22 cellular contexts compared by ENCODE assay signal in the genomic region with DNA sequence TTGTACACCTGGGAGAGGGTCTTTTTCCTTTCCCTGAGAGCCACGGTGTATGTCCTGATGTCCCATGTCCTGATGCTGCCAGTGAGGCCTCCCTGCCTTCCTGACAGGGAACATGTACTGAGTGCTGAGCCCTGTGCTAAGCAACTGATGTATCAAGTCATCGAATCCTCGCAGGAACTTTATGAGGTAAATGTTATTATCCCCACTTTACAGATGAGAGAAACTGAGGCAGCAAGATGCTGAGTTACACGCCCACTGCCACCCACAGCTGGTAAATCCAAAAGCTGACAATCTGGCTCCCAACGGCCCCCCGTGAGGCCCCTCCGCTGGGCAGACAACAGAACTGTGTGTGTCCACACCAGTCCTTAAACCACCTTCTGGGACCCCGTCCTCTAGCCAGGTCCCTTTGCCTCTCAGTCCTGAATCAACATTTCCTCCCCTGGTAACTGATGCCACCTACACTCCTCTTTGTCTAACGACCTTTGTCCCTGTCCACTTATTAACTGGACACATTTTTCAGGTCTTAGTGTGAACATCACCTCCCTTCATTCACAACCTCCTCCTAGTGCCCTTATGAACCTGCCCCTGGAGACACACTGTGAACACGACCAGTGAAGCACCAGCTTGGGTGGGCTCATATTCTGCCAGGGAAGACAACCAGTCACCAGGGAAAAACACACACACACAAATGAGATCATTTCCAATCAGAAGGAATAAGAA. TPM values are rescaled to one million over a fixed set of nuclear protein-coding genes. Genes with fewer than 3 reads are reported as not detected.
DNase-seq lines count a peak whose midpoint lies in the region; ATAC-seq and TF ChIP-seq lines count a peak whose summit lies in the region.
"Had no signal": no experiment of that assay in that cellular context is flagged by ENCODE, and none has a peak within 500 bp of the region (broad histone marks: within the 10 kb centered on the region; RNA-seq: fewer than 3 reads in every experiment).

No MANE protein-coding gene starts in this region.

- no peaks in the 10 kb centered on the region for H3K27me3 ChIP-seq in WERI-Rb-1 (ENCODE audit: insufficient read depth, low read depth, severe bottlenecking)
- H3K27me3 ChIP-seq: BE2C, SJCRH30 had no signal

- ATAC-seq in left lobe of liver, result peak; percentile 48
- ATAC-seq in stimulated activated effector memory CD8-positive, alpha-beta T cell treated with anti-CD3 and anti-CD28 coated beads, Interleukin-12 subunit alpha, Interleukin-12 subunit beta, amount 100 ng/mL, for 72 hours, result no peak
- ATAC-seq: GM12878, PC-3 had no signal

- no peak overlapping the region for H3K4me3 ChIP-seq in WERI-Rb-1 (ENCODE audit: low read depth, low read length)
- H3K4me3 ChIP-seq: GM12878, SJCRH30 had no signal

- in situ Hi-C loops in GM13976 (cut with MboI; ENCODE audit: low sequenced_read_pairs, unreplicated experiment), result loop anchor here (25.0 kb wide), 1 partner anchor 315 kb away; no protein-coding TSS in a partner anchor

- H3K9me3 ChIP-seq in WERI-Rb-1 (ENCODE audit: severe bottlenecking), result peaks cover 3% of the 10 kb centered on the region
- H3K9me3 ChIP-seq: BE2C, SJCRH30 had no signal

- peaks cover 73% of the 10 kb centered on the region for H3K36me3 Mint-ChIP-seq in activated T-cell treated with anti-CD3 and anti-CD28 coated beads, Interleukin-2, amount 50 U/mL, for 24 hours (ENCODE audit: low read depth)
- H3K36me3 Mint-ChIP-seq in stimulated activated effector memory CD8-positive, alpha-beta T cell treated with anti-CD3 and anti-CD28 coated beads, Interleukin-12 subunit alpha, Interleukin-12 subunit beta, amount 100 ng/mL, for 72 hours, result peaks cover 59% of the 10 kb centered on the region

- no peaks in the 10 kb centered on the region for H3K9me3 Mint-ChIP-seq in activated T-cell treated with anti-CD3 and anti-CD28 coated beads, Interleukin-2, amount 50 U/mL, for 24 hours
- H3K9me3 Mint-ChIP-seq in stimulated activated effector memory CD8-positive, alpha-beta T cell treated with anti-CD3 and anti-CD28 coated beads, Interleukin-12 subunit alpha, Interleukin-12 subunit beta, amount 100 ng/mL, for 72 hours, result no peaks in the 10 kb centered on the region
- H3K9me3 Mint-ChIP-seq: CD4-positive, CD25-positive, alpha-beta regulatory T cell had no signal

- no peak overlapping the region for H3K27ac ChIP-seq in WERI-Rb-1
- H3K27ac ChIP-seq: RWPE1, SJCRH30 had no signal

- no peak overlapping the region for H3K4me3 Mint-ChIP-seq in activated T-cell treated with anti-CD3 and anti-CD28 coated beads, Interleukin-2, amount 50 U/mL, for 24 hours
- H3K4me3 Mint-ChIP-seq in stimulated activated effector memory CD8-positive, alpha-beta T cell treated with anti-CD3 and anti-CD28 coated beads, Interleukin-12 subunit alpha, Interleukin-12 subunit beta, amount 100 ng/mL, for 72 hours, result no peak overlapping the region
- H3K4me3 Mint-ChIP-seq: CD4-positive, CD25-positive, alpha-beta regulatory T cell had no signal

- H3K27me3 Mint-ChIP-seq in activated T-cell treated with anti-CD3 and anti-CD28 coated beads, Interleukin-2, amount 50 U/mL, for 24 hours, result no peaks in the 10 kb centered on the region
- H3K27me3 Mint-ChIP-seq: CD4-positive, CD25-positive, alpha-beta regulatory T cell had no signal

- no peak for DNase-seq in activated T-cell treated with anti-CD3 and anti-CD28 coated beads, Interleukin-2, amount 50 U/mL, for 24 hours
- DNase-seq in activated T-cell treated with anti-CD3 and anti-CD28 coated beads for 4 hours (no peak), WERI-Rb-1 (peak; percentile 2), left lobe of liver (ENCODE audit: low spot score) (no peak), GM13976 (ENCODE audit: low spot score) (no peak)
- no peak for DNase-seq in stimulated activated effector memory CD8-positive, alpha-beta T cell treated with anti-CD3 and anti-CD28 coated beads, Interleukin-12 subunit alpha, Interleukin-12 subunit beta, amount 100 ng/mL, for 72 hours (ENCODE audit: low spot score in 2 of 2)
- DNase-seq in stimulated activated CD4-positive, alpha-beta T cell treated with anti-CD3 and anti-CD28 coated beads, Interleukin-12 subunit alpha, Interleukin-12 subunit beta, amount 100 ng/mL, for 4 hours, result no peak
- DNase-seq: BE2C; Calu3; CD4-positive, CD25-positive, alpha-beta regulatory T cell; Karpas-422; NCI-H1417 treated with DMSO at 0.1 percent for 48 hours; NCI-H2029; NCI-H345; NCI-H524 treated with DMSO at 0.1 percent for 48 hours; PC-3; SJCRH30 had no signal

- H3K27ac Mint-ChIP-seq in activated T-cell treated with anti-CD3 and anti-CD28 coated beads, Interleukin-2, amount 50 U/mL, for 24 hours, result peak overlapping the region; percentile 34
- peak overlapping the region; percentile 36 for H3K27ac Mint-ChIP-seq in stimulated activated effector memory CD8-positive, alpha-beta T cell treated with anti-CD3 and anti-CD28 coated beads, Interleukin-12 subunit alpha, Interleukin-12 subunit beta, amount 100 ng/mL, for 72 hours
- H3K27ac Mint-ChIP-seq: CD4-positive, CD25-positive, alpha-beta regulatory T cell had no signal

- TF ChIP-seq CTCF in WERI-Rb-1 (IDR thresholded peaks at IDR 0.05; ENCODE audit: low read depth, low read length) (no peak), GM13976 (IDR thresholded peaks at IDR 0.05; ENCODE audit: borderline replicate concordance, control extremely low read depth, extremely low read depth, insufficient read depth, missing control alignments) (no peak)

- no peaks in the 10 kb centered on the region for H3K4me1 Mint-ChIP-seq in activated T-cell treated with anti-CD3 and anti-CD28 coated beads, Interleukin-2, amount 50 U/mL, for 24 hours (ENCODE audit: low read depth)
- H3K4me1 Mint-ChIP-seq in stimulated activated effector memory CD8-positive, alpha-beta T cell treated with anti-CD3 and anti-CD28 coated beads, Interleukin-12 subunit alpha, Interleukin-12 subunit beta, amount 100 ng/mL, for 72 hours, result peaks cover 24% of the 10 kb centered on the region
- H3K4me1 Mint-ChIP-seq: CD4-positive, CD25-positive, alpha-beta regulatory T cell had no signal

- peaks cover 28% of the 10 kb centered on the region for H3K36me3 ChIP-seq in WERI-Rb-1
- H3K36me3 ChIP-seq: SJCRH30 had no signal

RNA-seq across cellular contexts. Expression of a gene that starts 5.4 kb away (rescaled TPM):
- 1.8 TPM for total RNA-seq in left lobe of liver

RNA-seq across cellular contexts. Expression of a gene that starts 18.8 kb away (rescaled TPM):
- 378 TPM for total RNA-seq in left lobe of liver

RNA-seq across cellular contexts. Expression of a gene that starts 21.4 kb away (rescaled TPM):
- not detected for total RNA-seq in left lobe of liver
- total RNA-seq: A172; CD4-positive, CD25-positive, alpha-beta regulatory T cell; SJCRH30 had no signal

RNA-seq across cellular contexts. Expression of a gene that starts 25.1 kb away (rescaled TPM):
- total RNA-seq in left lobe of liver, result 1.7 TPM
- total RNA-seq: A172, Calu3, H1, MCF 10A, PC-3, SJCRH30 had no signal

RNA-seq across cellular contexts. Expression of a gene that starts 35.9 kb away (rescaled TPM):
- 0.86 TPM for total RNA-seq in left lobe of liver
- total RNA-seq: A172; Calu3; CD4-positive, CD25-positive, alpha-beta regulatory T cell; GM12878; MCF 10A; PC-3; SJCRH30 had no signal
